In genomic region chr6:42339991-42340401, GRCh38 we compare ENCODE assay signal across 9 cellular contexts.
DNase-seq lines count a peak whose midpoint lies in the region; ATAC-seq and TF ChIP-seq lines count a peak whose summit lies in the region.
"Had no signal": no experiment of that assay in that cellular context is flagged by ENCODE, and none has a peak within 500 bp of the region (broad histone marks: within the 10 kb centered on the region; RNA-seq: fewer than 3 reads in every experiment).

No MANE protein-coding gene starts in this region.

- POLR2A ChIA-PET in SK-N-SH (lab: Yijun Ruan, JAX): no interaction called here

- no peak for DNase-seq in SK-N-SH
- peak; percentile 66 for DNase-seq in activated CD8-positive, alpha-beta memory T cell treated with anti-CD3 and anti-CD28 coated beads, Interleukin-2, amount 50 U/mL, for 48 hours
- peak; percentile 14 to 42 (median 34) for DNase-seq in stimulated activated CD4-positive, alpha-beta T cell treated with anti-CD3 and anti-CD28 coated beads, TNF-alpha, amount 100 ng/mL, for 24 hours (ENCODE audit: low read depth in 3 of 3)
- no peak for DNase-seq in SHP77 treated with DMSO at 0.1 percent for 48 hours (lab: John Stamatoyannopoulos, UW)
- DNase-seq in foreskin fibroblast: no peak
- no peak for DNase-seq in GF-D8 (lab: John Stamatoyannopoulos, UW)
- DNase-seq: ACHN had no signal

- TF ChIP-seq EP300 in SK-N-SH (IDR thresholded peaks at IDR 0.05; ENCODE audit: borderline replicate concordance in 1 of 2, low read depth in 1 of 2, low read length in 1 of 2): no peak

- CTCF ChIA-PET in SK-N-SH (lab: Yijun Ruan, JAX): interaction anchor here (1.0 to 1.7 kb wide), 4 partner anchors 10 to 207 kb away, joined by 3 to 5 read pairs (median 3); no protein-coding TSS in a partner anchor

- H3K36me3 ChIP-seq in SK-N-SH (replicated peaks in 1 of 2; ENCODE audit: control insufficient read depth in 1 of 2, insufficient read depth in 2 of 2, low read length in 1 of 2): no peaks in the 10 kb centered on the region

- WGBS in SK-N-SH (ENCODE audit: low lambda C conversion rate): 95% methylated on average over 2 of the region's 2 CpGs

- H3K4me2 ChIP-seq in SK-N-SH: 0 out of 2 replicates have a peak overlapping the region, but pooled peaks have one; percentile 62

- ATAC-seq in SK-N-SH treated with all-trans-retinoic acid at 6 μM for 48 hours (no peak), HG02885 (IDR thresholded peaks at IDR 0.05; ENCODE audit: poor library complexity, unreplicated experiment) (peak; percentile 76)

- no peak overlapping the region for H3K9ac ChIP-seq in SK-N-SH

- peaks cover 0 to 8% of the 10 kb centered on the region in 2 experiments; a peak in 3 of 4 replicates for H3K4me1 ChIP-seq in SK-N-SH (ENCODE audit: control insufficient read depth in 1 of 2, insufficient read depth in 2 of 2, low read depth in 1 of 2, low read length in 1 of 2)

- no peaks in the 10 kb centered on the region for H3K27me3 ChIP-seq in SK-N-SH (ENCODE audit: insufficient read depth)

- peak overlapping the region in 1 of 2 experiments; percentile 98; a peak in 2 of 4 replicates for H3K27ac ChIP-seq in SK-N-SH (ENCODE audit: low read depth in 2 of 2, low read length in 1 of 2)

- H3K9me3 ChIP-seq in SK-N-SH: no peaks in the 10 kb centered on the region

- no peaks in the 10 kb centered on the region for H3K9me2 ChIP-seq in SK-N-SH

- no peak for TF ChIP-seq RAD21 in SK-N-SH (IDR thresholded peaks at IDR 0.05; ENCODE audit: low read length)

- no peaks in the 10 kb centered on the region for H4K20me1 ChIP-seq in SK-N-SH (ENCODE audit: insufficient read depth)

- peaks cover 11% of the 10 kb centered on the region for H3F3A ChIP-seq in SK-N-SH (replicated peaks; ENCODE audit: insufficient read depth)

- no peak for TF ChIP-seq CTCF in SK-N-SH (IDR thresholded peaks at IDR 0.05)
- TF ChIP-seq CTCF in foreskin fibroblast (IDR thresholded peaks at IDR 0.05; ENCODE audit: low read depth, low read length): no peak

- no peak overlapping the region for H3K4me3 ChIP-seq in SK-N-SH (ENCODE audit: low read depth in 2 of 2, low read length in 1 of 2)
- H3K4me3 ChIP-seq in foreskin fibroblast (ENCODE audit: low read depth in 1 of 2, low read length in 2 of 2): no peak overlapping the region

- H2AFZ ChIP-seq in SK-N-SH (ENCODE audit: low read depth): no peak overlapping the region

- H3K79me2 ChIP-seq in SK-N-SH (ENCODE audit: insufficient read depth): peaks cover 4% of the 10 kb centered on the region; the same call in 1 of the 2 replicates

TF ChIP-seq in SK-N-SH, 30 proteins besides CTCF, POLR2A, EP300 and RAD21:
- TF ChIP-seq NRF1 (IDR thresholded peaks at IDR 0.05; ENCODE audit: low read depth, low read length) (no peak), IRF3 (IDR thresholded peaks at IDR 0.05; ENCODE audit: low read depth, low read length) (no peak), NFIC (IDR thresholded peaks at IDR 0.05; ENCODE audit: borderline replicate concordance) (no peak), FOSL2 (IDR thresholded peaks at IDR 0.05; ENCODE audit: borderline replicate concordance, low read depth) (peak; percentile 3; the same call in 1 of the 2 replicates), FOXJ3 (CRISPR knock-in tag; IDR thresholded peaks at IDR 0.05) (no peak), MXI1 (IDR thresholded peaks at IDR 0.05; ENCODE audit: low read depth, low read length) (no peak), RXRA (IDR thresholded peaks at IDR 0.05; ENCODE audit: borderline replicate concordance, low read depth) (no peak), CHD2 (IDR thresholded peaks at IDR 0.05; ENCODE audit: low read length, partially characterized antibody) (no peak)
- TF ChIP-seq, protein P1, sequence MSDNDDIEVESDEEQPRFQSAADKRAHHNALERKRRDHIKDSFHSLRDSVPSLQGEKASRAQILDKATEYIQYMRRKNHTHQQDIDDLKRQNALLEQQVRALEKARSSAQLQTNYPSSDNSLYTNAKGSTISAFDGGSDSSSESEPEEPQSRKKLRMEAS (IDR thresholded peaks at IDR 0.05; ENCODE audit: low read depth): no peak

TF ChIP-seq in SK-N-SH treated with all-trans-retinoic acid at 6 μM for 48 hours, 23 proteins besides CTCF, POLR2A, EP300 and RAD21:
- TF ChIP-seq ZFP3 (CRISPR knock-in tag; IDR thresholded peaks at IDR 0.05) (no peak), POU6F1 (CRISPR knock-in tag; IDR thresholded peaks at IDR 0.05; ENCODE audit: borderline replicate concordance, low read depth) (no peak), TCF4 (CRISPR knock-in tag; IDR thresholded peaks at IDR 0.05; ENCODE audit: borderline replicate concordance) (no peak), RARB (CRISPR knock-in tag; IDR thresholded peaks at IDR 0.05) (no peak), ZNF565 (CRISPR knock-in tag; conservative IDR thresholded peaks at IDR 0.05; ENCODE audit: low read depth) (no peak), TSHZ2 (CRISPR knock-in tag; IDR thresholded peaks at IDR 0.05) (no peak)

Comparison
In these comparisons a context has a peak if more than half of its experiments do, and no peak if none do; other contexts are left out.
1. DNase-seq: peak in activated CD8-positive, alpha-beta memory T cell treated with anti-CD3 and anti-CD28 coated beads, Interleukin-2, amount 50 U/mL, for 48 hours (single experiment) and stimulated activated CD4-positive, alpha-beta T cell treated with anti-CD3 and anti-CD28 coated beads, TNF-alpha, amount 100 ng/mL, for 24 hours (3 of 3); none in SK-N-SH (single experiment), SHP77 treated with DMSO at 0.1 percent for 48 hours (single experiment), foreskin fibroblast (0 of 2) and GF-D8 (single experiment).